In the genomic region with DNA sequence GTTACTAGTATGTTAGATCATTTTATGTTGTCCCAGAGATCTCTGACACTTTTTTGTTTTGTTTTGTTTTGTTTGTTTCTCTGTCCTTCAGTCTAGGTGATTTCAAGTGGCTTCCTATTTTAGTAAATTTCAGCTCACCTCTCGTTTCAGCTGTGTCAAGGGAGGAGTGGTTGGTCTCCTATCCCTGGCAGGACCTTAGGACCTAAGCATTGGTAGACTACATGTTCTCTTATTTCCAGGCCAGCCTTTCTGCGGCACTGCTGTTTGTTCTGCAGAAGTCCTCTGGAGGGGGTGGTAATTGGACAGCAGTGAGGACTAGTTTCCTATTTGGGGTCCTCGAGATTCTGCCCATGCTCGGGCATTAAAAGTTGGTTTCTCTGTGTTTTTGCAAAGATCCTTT, we compare ENCODE assay signal across 1 cellular context.
TF ChIP-seq lines count a peak whose summit lies in the region.

No MANE protein-coding gene starts in this region.

TF ChIP-seq in K562, 482 proteins besides CTCF, POLR2A, EP300 and RAD21 (continued from another document):
- TF ChIP-seq, protein P1, sequence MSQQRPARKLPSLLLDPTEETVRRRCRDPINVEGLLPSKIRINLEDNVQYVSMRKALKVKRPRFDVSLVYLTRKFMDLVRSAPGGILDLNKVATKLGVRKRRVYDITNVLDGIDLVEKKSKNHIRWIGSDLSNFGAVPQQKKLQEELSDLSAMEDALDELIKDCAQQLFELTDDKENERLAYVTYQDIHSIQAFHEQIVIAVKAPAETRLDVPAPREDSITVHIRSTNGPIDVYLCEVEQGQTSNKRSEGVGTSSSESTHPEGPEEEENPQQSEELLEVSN (IDR thresholded peaks at IDR 0.05; ENCODE audit: borderline replicate concordance in 1 of 2, extremely low read depth in 1 of 2, insufficient read depth in 1 of 2, insufficient read length in 1 of 2, low read depth in 1 of 2, low read length in 1 of 2, poor library complexity in 1 of 2, severe bottlenecking in 1 of 2) = no peak
